In the genomic region with DNA sequence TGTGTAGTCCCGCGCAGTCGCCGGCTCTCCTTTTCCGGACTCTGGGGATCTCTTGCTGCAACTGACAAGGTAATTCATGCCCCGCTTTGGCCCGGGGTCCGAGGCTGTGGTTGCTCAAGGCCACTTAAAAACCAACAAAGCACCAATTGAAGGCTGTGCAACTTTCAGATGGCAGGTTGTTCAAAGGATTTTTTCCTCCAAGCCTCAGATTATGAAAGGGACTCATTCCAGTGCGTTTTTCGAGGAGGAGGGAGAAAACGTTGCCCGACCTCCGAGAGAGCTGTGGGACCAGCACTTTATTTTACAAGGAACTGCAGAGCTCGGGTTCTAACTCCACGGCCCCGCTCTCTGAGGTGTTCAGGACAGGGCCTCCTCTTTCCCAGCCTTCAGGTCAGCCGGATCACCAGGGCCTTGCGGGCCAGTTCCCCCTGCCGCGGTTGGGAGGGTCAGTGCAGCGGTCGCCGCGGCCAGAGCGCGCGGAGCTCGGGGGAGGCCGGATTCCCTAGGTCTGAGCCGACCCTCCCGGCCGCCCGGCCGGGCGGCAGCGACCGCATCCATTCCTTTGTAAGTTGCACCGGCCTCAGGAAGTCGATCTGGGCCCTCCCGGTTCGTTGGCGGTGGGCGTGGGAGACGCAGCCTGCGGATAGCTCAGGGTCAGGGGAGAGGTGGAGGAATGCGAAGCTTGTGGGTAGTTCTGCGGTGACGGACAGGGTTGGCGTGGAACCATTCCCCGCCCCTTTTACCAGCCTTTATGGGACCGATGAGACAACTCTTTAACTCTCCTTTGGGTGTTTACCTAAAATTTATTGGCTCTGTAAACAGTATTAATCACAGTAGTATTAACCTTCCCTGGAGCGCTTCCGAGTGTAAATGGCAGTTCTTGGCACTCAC, we compare ENCODE assay signal across 1 cellular context.
TF ChIP-seq lines count a peak whose summit lies in the region.

No MANE protein-coding gene starts in this region.

TF ChIP-seq in HepG2, 621 proteins besides CTCF, POLR2A, EP300 and RAD21 (continued from another document and continues in another):
- TF ChIP-seq, protein P1, sequence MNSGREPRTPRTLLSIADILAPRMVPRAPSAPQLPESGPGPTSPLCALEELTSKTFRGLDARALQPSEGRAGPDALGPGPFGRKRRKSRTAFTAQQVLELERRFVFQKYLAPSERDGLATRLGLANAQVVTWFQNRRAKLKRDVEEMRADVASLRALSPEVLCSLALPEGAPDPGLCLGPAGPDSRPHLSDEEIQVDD (CRISPR knock-in tag; IDR thresholded peaks at IDR 0.05; ENCODE audit: borderline replicate concordance): 0 out of 2 replicates have a peak, but pooled peaks have one; percentile 58
- TF ChIP-seq, protein P2, sequence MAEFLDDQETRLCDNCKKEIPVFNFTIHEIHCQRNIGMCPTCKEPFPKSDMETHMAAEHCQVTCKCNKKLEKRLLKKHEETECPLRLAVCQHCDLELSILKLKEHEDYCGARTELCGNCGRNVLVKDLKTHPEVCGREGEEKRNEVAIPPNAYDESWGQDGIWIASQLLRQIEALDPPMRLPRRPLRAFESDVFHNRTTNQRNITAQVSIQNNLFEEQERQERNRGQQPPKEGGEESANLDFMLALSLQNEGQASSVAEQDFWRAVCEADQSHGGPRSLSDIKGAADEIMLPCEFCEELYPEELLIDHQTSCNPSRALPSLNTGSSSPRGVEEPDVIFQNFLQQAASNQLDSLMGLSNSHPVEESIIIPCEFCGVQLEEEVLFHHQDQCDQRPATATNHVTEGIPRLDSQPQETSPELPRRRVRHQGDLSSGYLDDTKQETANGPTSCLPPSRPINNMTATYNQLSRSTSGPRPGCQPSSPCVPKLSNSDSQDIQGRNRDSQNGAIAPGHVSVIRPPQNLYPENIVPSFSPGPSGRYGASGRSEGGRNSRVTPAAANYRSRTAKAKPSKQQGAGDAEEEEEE (CRISPR knock-in tag; IDR thresholded peaks at IDR 0.05; ENCODE audit: borderline replicate concordance): no peak
- TF ChIP-seq CEBPG (CRISPR knock-in tag; IDR thresholded peaks at IDR 0.05): no peak; the same call in 1 of the 2 replicates
- 0 out of 2 replicates have a peak, but pooled peaks have one; percentile 45 for TF ChIP-seq FOXM1 (CRISPR knock-in tag; IDR thresholded peaks at IDR 0.05)
- TF ChIP-seq ZNF256 (CRISPR knock-in tag; conservative IDR thresholded peaks at IDR 0.05): no peak
- no peak; the same call in 1 of the 2 replicates for TF ChIP-seq ZNF441 (CRISPR knock-in tag; IDR thresholded peaks at IDR 0.05; ENCODE audit: borderline replicate concordance)
- TF ChIP-seq, protein P3, sequence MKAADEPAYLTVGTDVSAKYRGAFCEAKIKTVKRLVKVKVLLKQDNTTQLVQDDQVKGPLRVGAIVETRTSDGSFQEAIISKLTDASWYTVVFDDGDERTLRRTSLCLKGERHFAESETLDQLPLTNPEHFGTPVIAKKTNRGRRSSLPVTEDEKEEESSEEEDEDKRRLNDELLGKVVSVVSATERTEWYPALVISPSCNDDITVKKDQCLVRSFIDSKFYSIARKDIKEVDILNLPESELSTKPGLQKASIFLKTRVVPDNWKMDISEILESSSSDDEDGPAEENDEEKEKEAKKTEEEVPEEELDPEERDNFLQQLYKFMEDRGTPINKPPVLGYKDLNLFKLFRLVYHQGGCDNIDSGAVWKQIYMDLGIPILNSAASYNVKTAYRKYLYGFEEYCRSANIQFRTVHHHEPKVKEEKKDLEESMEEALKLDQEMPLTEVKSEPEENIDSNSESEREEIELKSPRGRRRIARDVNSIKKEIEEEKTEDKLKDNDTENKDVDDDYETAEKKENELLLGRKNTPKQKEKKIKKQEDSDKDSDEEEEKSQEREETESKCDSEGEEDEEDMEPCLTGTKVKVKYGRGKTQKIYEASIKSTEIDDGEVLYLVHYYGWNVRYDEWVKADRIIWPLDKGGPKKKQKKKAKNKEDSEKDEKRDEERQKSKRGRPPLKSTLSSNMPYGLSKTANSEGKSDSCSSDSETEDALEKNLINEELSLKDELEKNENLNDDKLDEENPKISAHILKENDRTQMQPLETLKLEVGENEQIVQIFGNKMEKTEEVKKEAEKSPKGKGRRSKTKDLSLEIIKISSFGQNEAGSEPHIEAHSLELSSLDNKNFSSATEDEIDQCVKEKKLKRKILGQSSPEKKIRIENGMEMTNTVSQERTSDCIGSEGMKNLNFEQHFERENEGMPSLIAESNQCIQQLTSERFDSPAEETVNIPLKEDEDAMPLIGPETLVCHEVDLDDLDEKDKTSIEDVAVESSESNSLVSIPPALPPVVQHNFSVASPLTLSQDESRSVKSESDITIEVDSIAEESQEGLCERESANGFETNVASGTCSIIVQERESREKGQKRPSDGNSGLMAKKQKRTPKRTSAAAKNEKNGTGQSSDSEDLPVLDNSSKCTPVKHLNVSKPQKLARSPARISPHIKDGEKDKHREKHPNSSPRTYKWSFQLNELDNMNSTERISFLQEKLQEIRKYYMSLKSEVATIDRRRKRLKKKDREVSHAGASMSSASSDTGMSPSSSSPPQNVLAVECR (CRISPR knock-in tag; IDR thresholded peaks at IDR 0.05; ENCODE audit: borderline replicate concordance): peak; percentile 66
- TF ChIP-seq TMF1 (CRISPR knock-in tag; IDR thresholded peaks at IDR 0.05; ENCODE audit: low read depth): no peak
- TF ChIP-seq REXO4 (CRISPR knock-in tag; IDR thresholded peaks at IDR 0.05; ENCODE audit: borderline replicate concordance): no peak
- TF ChIP-seq TRIM24 (CRISPR knock-in tag; IDR thresholded peaks at IDR 0.05): no peak
- TF ChIP-seq HES4 (CRISPR knock-in tag; IDR thresholded peaks at IDR 0.05; ENCODE audit: borderline replicate concordance): no peak; the same call in 1 of the 2 replicates
- no peak for TF ChIP-seq HOXA7 (CRISPR knock-in tag; IDR thresholded peaks at IDR 0.05)
- TF ChIP-seq, protein P4, sequence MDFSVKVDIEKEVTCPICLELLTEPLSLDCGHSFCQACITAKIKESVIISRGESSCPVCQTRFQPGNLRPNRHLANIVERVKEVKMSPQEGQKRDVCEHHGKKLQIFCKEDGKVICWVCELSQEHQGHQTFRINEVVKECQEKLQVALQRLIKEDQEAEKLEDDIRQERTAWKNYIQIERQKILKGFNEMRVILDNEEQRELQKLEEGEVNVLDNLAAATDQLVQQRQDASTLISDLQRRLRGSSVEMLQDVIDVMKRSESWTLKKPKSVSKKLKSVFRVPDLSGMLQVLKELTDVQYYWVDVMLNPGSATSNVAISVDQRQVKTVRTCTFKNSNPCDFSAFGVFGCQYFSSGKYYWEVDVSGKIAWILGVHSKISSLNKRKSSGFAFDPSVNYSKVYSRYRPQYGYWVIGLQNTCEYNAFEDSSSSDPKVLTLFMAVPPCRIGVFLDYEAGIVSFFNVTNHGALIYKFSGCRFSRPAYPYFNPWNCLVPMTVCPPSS (IDR thresholded peaks at IDR 0.05): no peak
- TF ChIP-seq, protein P5, sequence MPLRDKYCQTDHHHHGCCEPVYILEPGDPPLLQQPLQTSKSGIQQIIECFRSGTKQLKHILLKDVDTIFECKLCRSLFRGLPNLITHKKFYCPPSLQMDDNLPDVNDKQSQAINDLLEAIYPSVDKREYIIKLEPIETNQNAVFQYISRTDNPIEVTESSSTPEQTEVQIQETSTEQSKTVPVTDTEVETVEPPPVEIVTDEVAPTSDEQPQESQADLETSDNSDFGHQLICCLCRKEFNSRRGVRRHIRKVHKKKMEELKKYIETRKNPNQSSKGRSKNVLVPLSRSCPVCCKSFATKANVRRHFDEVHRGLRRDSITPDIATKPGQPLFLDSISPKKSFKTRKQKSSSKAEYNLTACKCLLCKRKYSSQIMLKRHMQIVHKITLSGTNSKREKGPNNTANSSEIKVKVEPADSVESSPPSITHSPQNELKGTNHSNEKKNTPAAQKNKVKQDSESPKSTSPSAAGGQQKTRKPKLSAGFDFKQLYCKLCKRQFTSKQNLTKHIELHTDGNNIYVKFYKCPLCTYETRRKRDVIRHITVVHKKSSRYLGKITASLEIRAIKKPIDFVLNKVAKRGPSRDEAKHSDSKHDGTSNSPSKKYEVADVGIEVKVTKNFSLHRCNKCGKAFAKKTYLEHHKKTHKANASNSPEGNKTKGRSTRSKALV (CRISPR knock-in tag; IDR thresholded peaks at IDR 0.05): no peak; the same call in 1 of the 2 replicates
- TF ChIP-seq, protein P6, sequence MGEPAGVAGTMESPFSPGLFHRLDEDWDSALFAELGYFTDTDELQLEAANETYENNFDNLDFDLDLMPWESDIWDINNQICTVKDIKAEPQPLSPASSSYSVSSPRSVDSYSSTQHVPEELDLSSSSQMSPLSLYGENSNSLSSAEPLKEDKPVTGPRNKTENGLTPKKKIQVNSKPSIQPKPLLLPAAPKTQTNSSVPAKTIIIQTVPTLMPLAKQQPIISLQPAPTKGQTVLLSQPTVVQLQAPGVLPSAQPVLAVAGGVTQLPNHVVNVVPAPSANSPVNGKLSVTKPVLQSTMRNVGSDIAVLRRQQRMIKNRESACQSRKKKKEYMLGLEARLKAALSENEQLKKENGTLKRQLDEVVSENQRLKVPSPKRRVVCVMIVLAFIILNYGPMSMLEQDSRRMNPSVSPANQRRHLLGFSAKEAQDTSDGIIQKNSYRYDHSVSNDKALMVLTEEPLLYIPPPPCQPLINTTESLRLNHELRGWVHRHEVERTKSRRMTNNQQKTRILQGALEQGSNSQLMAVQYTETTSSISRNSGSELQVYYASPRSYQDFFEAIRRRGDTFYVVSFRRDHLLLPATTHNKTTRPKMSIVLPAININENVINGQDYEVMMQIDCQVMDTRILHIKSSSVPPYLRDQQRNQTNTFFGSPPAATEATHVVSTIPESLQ (CRISPR knock-in tag; conservative IDR thresholded peaks at IDR 0.05): no peak
- TF ChIP-seq ONECUT2 (CRISPR knock-in tag; IDR thresholded peaks at IDR 0.05): no peak; the same call in 1 of the 2 replicates
- TF ChIP-seq, protein P7, sequence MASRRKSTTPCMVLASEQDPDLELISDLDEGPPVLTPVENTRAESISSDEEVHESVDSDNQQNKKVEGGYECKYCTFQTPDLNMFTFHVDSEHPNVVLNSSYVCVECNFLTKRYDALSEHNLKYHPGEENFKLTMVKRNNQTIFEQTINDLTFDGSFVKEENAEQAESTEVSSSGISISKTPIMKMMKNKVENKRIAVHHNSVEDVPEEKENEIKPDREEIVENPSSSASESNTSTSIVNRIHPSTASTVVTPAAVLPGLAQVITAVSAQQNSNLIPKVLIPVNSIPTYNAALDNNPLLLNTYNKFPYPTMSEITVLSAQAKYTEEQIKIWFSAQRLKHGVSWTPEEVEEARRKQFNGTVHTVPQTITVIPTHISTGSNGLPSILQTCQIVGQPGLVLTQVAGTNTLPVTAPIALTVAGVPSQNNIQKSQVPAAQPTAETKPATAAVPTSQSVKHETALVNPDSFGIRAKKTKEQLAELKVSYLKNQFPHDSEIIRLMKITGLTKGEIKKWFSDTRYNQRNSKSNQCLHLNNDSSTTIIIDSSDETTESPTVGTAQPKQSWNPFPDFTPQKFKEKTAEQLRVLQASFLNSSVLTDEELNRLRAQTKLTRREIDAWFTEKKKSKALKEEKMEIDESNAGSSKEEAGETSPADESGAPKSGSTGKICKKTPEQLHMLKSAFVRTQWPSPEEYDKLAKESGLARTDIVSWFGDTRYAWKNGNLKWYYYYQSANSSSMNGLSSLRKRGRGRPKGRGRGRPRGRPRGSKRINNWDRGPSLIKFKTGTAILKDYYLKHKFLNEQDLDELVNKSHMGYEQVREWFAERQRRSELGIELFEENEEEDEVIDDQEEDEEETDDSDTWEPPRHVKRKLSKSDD (CRISPR knock-in tag; IDR thresholded peaks at IDR 0.05; ENCODE audit: low read depth): peak; percentile 70; the same call in 1 of the 2 replicates
- no peak for TF ChIP-seq SIX4 (CRISPR knock-in tag; IDR thresholded peaks at IDR 0.05)
- no peak for TF ChIP-seq FIP1L1 (IDR thresholded peaks at IDR 0.05; ENCODE audit: borderline replicate concordance, insufficient read depth, low read depth, low read length)
- no peak for TF ChIP-seq SMYD3 (CRISPR knock-in tag; IDR thresholded peaks at IDR 0.05)
- TF ChIP-seq, protein P8, sequence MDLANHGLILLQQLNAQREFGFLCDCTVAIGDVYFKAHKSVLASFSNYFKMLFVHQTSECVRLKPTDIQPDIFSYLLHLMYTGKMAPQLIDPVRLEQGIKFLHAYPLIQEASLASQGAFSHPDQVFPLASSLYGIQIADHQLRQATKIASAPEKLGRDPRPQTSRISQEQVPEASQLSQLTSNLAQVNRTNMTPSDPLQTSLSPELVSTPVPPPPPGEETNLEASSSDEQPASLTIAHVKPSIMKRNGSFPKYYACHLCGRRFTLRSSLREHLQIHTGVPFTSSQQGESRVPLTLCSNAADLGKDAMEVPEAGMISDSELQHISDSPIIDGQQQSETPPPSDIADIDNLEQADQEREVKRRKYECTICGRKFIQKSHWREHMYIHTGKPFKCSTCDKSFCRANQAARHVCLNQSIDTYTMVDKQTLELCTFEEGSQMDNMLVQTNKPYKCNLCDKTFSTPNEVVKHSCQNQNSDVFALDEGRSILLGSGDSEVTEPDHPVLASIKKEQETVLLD (CRISPR knock-in tag; IDR thresholded peaks at IDR 0.05; ENCODE audit: low read depth): no peak
- TF ChIP-seq ZNF205 (CRISPR knock-in tag; IDR thresholded peaks at IDR 0.05): peak; percentile 17; the same call in 1 of the 2 replicates
- TF ChIP-seq ZNF484 (CRISPR knock-in tag; IDR thresholded peaks at IDR 0.05; ENCODE audit: borderline replicate concordance, low read depth): no peak
- TF ChIP-seq TBX2 (CRISPR knock-in tag; IDR thresholded peaks at IDR 0.05; ENCODE audit: borderline replicate concordance): peak; percentile 35; the same call in 1 of the 2 replicates
- no peak for TF ChIP-seq SP4 (CRISPR knock-in tag; IDR thresholded peaks at IDR 0.05)
- TF ChIP-seq FOXK1 (CRISPR knock-in tag; IDR thresholded peaks at IDR 0.05; ENCODE audit: borderline replicate concordance, low read depth): no peak
